Comparison of ENCODE assay signal across 8 cellular contexts in genomic region chr19:14383556-14383897, GRCh38. TPM values are rescaled to one million over a fixed set of nuclear protein-coding genes. Genes with fewer than 3 reads are reported as not detected.
DNase-seq lines count a peak whose midpoint lies in the region; ATAC-seq lines count a peak whose summit lies in the region.

No MANE protein-coding gene starts in this region.

- H3K4me1 ChIP-seq in HAP-1 (peaks cover 17% of the 10 kb centered on the region), adipocyte (ENCODE audit: control insufficient read depth, insufficient read depth, low read length) (peaks cover 27% of the 10 kb centered on the region), mucosa of rectum (ENCODE audit: control insufficient read depth in 2 of 2, insufficient read depth in 2 of 2, low read length in 2 of 2) (peaks cover 26 to 38% of the 10 kb centered on the region in 2 donors)

- in situ Hi-C loops in HAP-1 (cut with MboI; ENCODE audit: low sequenced_read_pairs): no loop called here

- H3K4me3 ChIP-seq in HAP-1: peak overlapping the region; percentile 53; the same call in 1 of the 2 replicates
- peak overlapping the region; percentile 68 for H3K4me3 ChIP-seq in adipocyte (ENCODE audit: low read length)
- peak overlapping the region; percentile 67 to 73 for H3K4me3 ChIP-seq in mucosa of rectum (ENCODE audit: low read length in 2 of 2)

- DNase-seq in AG08395 (ENCODE audit: low spot score) (peak; percentile 30), HAP-1 (ENCODE audit: low spot score in 2 of 2) (no peak), adipocyte (ENCODE audit: low read depth) (no peak)

- H3K9ac ChIP-seq in adipocyte (ENCODE audit: low read length) (peak overlapping the region; percentile 39), mucosa of rectum (ENCODE audit: low read depth in 1 of 2, low read length in 2 of 2) (peak overlapping the region; percentile 38 to 71)

- peak overlapping the region; percentile 76 to 82 for H3K27ac ChIP-seq in mucosa of rectum (ENCODE audit: low read depth in 2 of 2, low read length in 2 of 2)

- H3K36me3 ChIP-seq in HAP-1 (replicated peaks) (no peaks in the 10 kb centered on the region), adipocyte (ENCODE audit: control insufficient read depth, insufficient read depth, low read length, severe bottlenecking) (no peaks in the 10 kb centered on the region), mucosa of rectum (ENCODE audit: control insufficient read depth in 2 of 2, insufficient read depth in 2 of 2, low read length in 2 of 2) (no peaks in the 10 kb centered on the region)

- H3K9me3 ChIP-seq in HAP-1 (no peaks in the 10 kb centered on the region), adipocyte (ENCODE audit: control insufficient read depth, low read length) (no peaks in the 10 kb centered on the region), mucosa of rectum (ENCODE audit: control insufficient read depth in 2 of 2, low read length in 2 of 2) (no peaks in the 10 kb centered on the region)

- H3K27me3 ChIP-seq in HAP-1 (ENCODE audit: low read depth) (no peaks in the 10 kb centered on the region), adipocyte (replicated peaks; ENCODE audit: control insufficient read depth, insufficient read depth, low read length) (no peaks in the 10 kb centered on the region), mucosa of rectum (ENCODE audit: control insufficient read depth in 2 of 2, insufficient read depth in 2 of 2, low read length in 2 of 2) (no peaks in the 10 kb centered on the region)

- ATAC-seq in esophagus mucosa: no peak
- no peak for ATAC-seq in GM21786 (IDR thresholded peaks at IDR 0.05; ENCODE audit: unreplicated experiment)
- no peak for ATAC-seq in HG02610 (IDR thresholded peaks at IDR 0.05; ENCODE audit: unreplicated experiment)
- ATAC-seq in GM18861 (IDR thresholded peaks at IDR 0.05; ENCODE audit: unreplicated experiment): no peak

RNA-seq across cellular contexts. Expression of gene ADGRE5, which starts 2.3 kb away (rescaled TPM):
- total RNA-seq in esophagus mucosa: 4.8 TPM

RNA-seq across cellular contexts. Expression of gene DDX39A, which starts 35.6 kb away (rescaled TPM):
- total RNA-seq in esophagus mucosa: 59.6 TPM

RNA-seq across cellular contexts. Expression of gene PKN1, which starts 49.6 kb away (rescaled TPM):
- total RNA-seq in esophagus mucosa: 10.5 TPM
